Comparison of ENCODE assay signal across 18 cellular contexts in the genomic region with DNA sequence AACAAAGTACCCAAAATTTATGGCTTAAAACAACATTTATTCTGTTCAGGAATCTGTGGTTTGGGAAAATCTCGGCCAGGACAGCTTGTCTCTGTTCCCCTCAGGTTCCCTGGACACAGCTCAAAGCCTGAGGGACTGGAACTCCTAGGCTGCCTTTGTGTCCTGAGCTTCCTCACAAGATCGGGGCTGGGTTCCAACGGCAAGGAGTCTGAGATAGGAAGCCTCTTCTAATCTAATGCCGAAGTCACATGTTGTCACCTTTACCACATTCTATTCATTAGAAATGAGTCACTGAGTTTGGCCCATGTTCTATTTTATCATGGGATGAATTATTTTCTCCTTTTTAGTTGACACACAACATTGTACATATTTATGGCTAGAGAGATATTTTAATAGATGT.
"Had no signal": no experiment of that assay in that cellular context is flagged by ENCODE, and none has a peak within 500 bp of the region (broad histone marks: within the 10 kb centered on the region; RNA-seq: fewer than 3 reads in every experiment).

No MANE protein-coding gene starts in this region.

- ATAC-seq: activated CD8-positive, alpha-beta memory T cell treated with anti-CD3 and anti-CD28 coated beads, Interleukin-2, amount 10 ng/mL, durations not matched to agents 7 days and 5 days; activated naive CD8-positive, alpha-beta T cell treated with anti-CD3 and anti-CD28 coated beads, Interleukin-2, amount 50 U/mL, for 24 hours; foreskin keratinocyte; naive thymus-derived CD4-positive, alpha-beta T cell; stimulated activated memory B cell treated with anti-CD40 and anti-IgM and Interleukin-4, amounts not matched to agents 10 μg/mL and 1 μg/mL and 100 μg/mL, for 72 hours had no signal

- H3K4me3 ChIP-seq: colonic mucosa, esophagus muscularis mucosa, lung, ovary, thyroid gland had no signal

- DNase-seq: activated CD4-positive, alpha-beta T cell treated with anti-CD3 and anti-CD28 coated beads for 1 hour; activated CD4-positive, alpha-beta T cell treated with anti-CD3 and anti-CD28 coated beads, Interleukin-2, amount 50 U/mL, for 48 hours; activated CD8-positive, alpha-beta memory T cell treated with anti-CD3 and anti-CD28 coated beads, Interleukin-2, amount 10 ng/mL, durations not matched to agents 7 days and 5 days; activated naive CD4-positive, alpha-beta T cell treated with anti-CD3 and anti-CD28 coated beads for 36 hours; activated naive CD8-positive, alpha-beta T cell treated with anti-CD3 and anti-CD28 coated beads, Interleukin-2, amount 50 U/mL, for 24 hours; activated T-cell treated with anti-CD3 and anti-CD28 coated beads, Interleukin-2, amount 50 U/mL, for 1 hour; aorta; colonic mucosa; left cardiac atrium; naive thymus-derived CD4-positive, alpha-beta T cell; ovary; stimulated activated CD4-positive, alpha-beta T cell treated with anti-CD3 and anti-CD28 coated beads, Interleukin-2, amount 100 ng/mL, for 48 hours; thyroid gland had no signal

- H3K36me3 ChIP-seq: colonic mucosa, ovary, thyroid gland had no signal

- H3K9me3 ChIP-seq: colonic mucosa, esophagus muscularis mucosa, ovary, thyroid gland had no signal

- H3K27me3 ChIP-seq: colonic mucosa, esophagus muscularis mucosa, foreskin keratinocyte, ovary, thyroid gland had no signal

- H3K27ac ChIP-seq: colonic mucosa, esophagus muscularis mucosa, foreskin keratinocyte, ovary, thyroid gland had no signal

- FAIRE-seq: bronchial epithelial cell had no signal

- H3K4me1 ChIP-seq: colonic mucosa, esophagus muscularis mucosa, thyroid gland had no signal
